25 cellular contexts compared by ENCODE assay signal in the genomic region with DNA sequence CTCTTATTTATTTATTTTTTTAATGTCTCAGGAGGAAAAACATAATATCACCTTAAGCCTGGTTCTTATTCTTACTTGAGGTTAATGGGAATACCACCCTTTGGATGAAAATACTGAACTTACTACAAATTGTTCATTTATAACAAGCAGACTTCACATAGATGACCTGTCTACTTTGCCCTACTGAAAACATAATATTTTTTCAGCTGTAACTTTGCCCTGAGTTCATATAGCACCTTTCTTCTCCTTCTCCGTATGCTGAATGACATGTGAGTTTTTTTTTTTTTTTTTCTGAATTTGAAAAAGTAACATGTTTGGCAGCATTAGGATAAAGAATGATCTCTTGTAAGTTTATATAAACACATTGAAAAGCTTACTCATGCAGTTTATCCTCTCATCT.
DNase-seq lines count a peak whose midpoint lies in the region; ATAC-seq and TF ChIP-seq lines count a peak whose summit lies in the region.
"Had no signal": no experiment of that assay in that cellular context is flagged by ENCODE, and none has a peak within 500 bp of the region (broad histone marks: within the 10 kb centered on the region; RNA-seq: fewer than 3 reads in every experiment).

No MANE protein-coding gene starts in this region.

- no peaks in the 10 kb centered on the region for H3K27me3 ChIP-seq in tibial artery
- H3K27me3 ChIP-seq: BLaER1 treated with 17β-estradiol and CSF1 and Interleukin-3, amounts not matched to agents 10 nM and 100 nM had no signal

- TF ChIP-seq CTCF in HFFc6 (IDR thresholded peaks at IDR 0.05), result no peak
- TF ChIP-seq CTCF in tibial artery (IDR thresholded peaks at IDR 0.05), result no peak

- no peaks in the 10 kb centered on the region for H3K9me3 ChIP-seq in tibial artery
- H3K9me3 ChIP-seq: A549; BLaER1 treated with 17β-estradiol and CSF1 and Interleukin-3, amounts not matched to agents 10 nM and 100 nM; HAP-1 had no signal

- no peak for ATAC-seq in Right ventricle myocardium inferior
- ATAC-seq: A549, Panc1 had no signal

- H3K27ac ChIP-seq in tibial artery, result peak overlapping the region; percentile 38 to 53
- H3K27ac ChIP-seq: A549; BLaER1 treated with 17β-estradiol and CSF1 and Interleukin-3, amounts not matched to agents 10 nM and 100 nM; HL-60; RWPE1 had no signal

- H3K4me3 Mint-ChIP-seq in HFFc6, result peak overlapping the region; percentile 15; the same call in 1 of the 2 replicates
- H3K4me3 Mint-ChIP-seq: CD4-positive, alpha-beta T cell had no signal

- H3K36me3 Mint-ChIP-seq in HFFc6 (ENCODE audit: low read depth), result no peaks in the 10 kb centered on the region

- no peaks in the 10 kb centered on the region for H3K36me3 ChIP-seq in tibial artery
- H3K36me3 ChIP-seq: HAP-1 had no signal

- H3K27ac Mint-ChIP-seq in HFFc6, result peak overlapping the region; percentile 20; the same call in 1 of the 2 replicates
- H3K27ac Mint-ChIP-seq: CD4-positive, alpha-beta T cell had no signal

- intact Hi-C loops in tibial artery (cut with DNase I; ENCODE audit: low total_unique reads), result no loop called here
- intact Hi-C loops in Right ventricle myocardium inferior (cut with DNase I), result loop anchor here (10.0 kb wide), 1 partner anchor 60 kb away; no protein-coding TSS in a partner anchor

- no peak overlapping the region for H3K4me3 ChIP-seq in tibial artery
- H3K4me3 ChIP-seq: A549; BLaER1 treated with 17β-estradiol and CSF1 and Interleukin-3, amounts not matched to agents 10 nM and 100 nM; HAP-1 had no signal

- H3K9me3 Mint-ChIP-seq in HFFc6, result no peaks in the 10 kb centered on the region
- H3K9me3 Mint-ChIP-seq: CD4-positive, alpha-beta T cell had no signal

- DNase-seq in HFFc6 (no peak), brain pericyte (ENCODE audit: low read depth, low spot score) (peak; percentile 65), iris pigment epithelial cell (ENCODE audit: low read depth) (peak; percentile 29), tibial artery (no peak), NCI-H146 treated with DMSO at 0.1 percent for 48 hours (lab: John Stamatoyannopoulos, UW; ENCODE audit: unreplicated experiment) (no peak), Right ventricle myocardium inferior (ENCODE audit: missing footprints) (no peak), NCI-H2029 treated with DMSO at 0.1 percent for 48 hours (lab: John Stamatoyannopoulos, UW) (no peak)
- DNase-seq: AML-193; CD4-positive, alpha-beta T cell; GOT3; NCI-H1048; NCI-H1417; NCI-H1694 treated with DMSO at 0.1 percent for 48 hours; NCI-H2081 treated with DMSO at 0.1 percent for 48 hours; NCI-H2171; NCI-H226; NCI-H510A; NCI-H69; SHP77 treated with DMSO at 0.1 percent for 48 hours had no signal

- no peaks in the 10 kb centered on the region for H3K27me3 Mint-ChIP-seq in HFFc6 (ENCODE audit: insufficient read depth)
- H3K27me3 Mint-ChIP-seq: CD4-positive, alpha-beta T cell had no signal

- peaks cover 34% of the 10 kb centered on the region for H3K4me1 Mint-ChIP-seq in HFFc6 (ENCODE audit: low read depth)

- peaks cover 0 to 33% (median under 1%) of the 10 kb centered on the region in 4 donors for H3K4me1 ChIP-seq in tibial artery
- H3K4me1 ChIP-seq: A549; BLaER1 treated with 17β-estradiol and CSF1 and Interleukin-3, amounts not matched to agents 10 nM and 100 nM had no signal

Comparison
In these comparisons a context has a peak if more than half of its experiments do, and no peak if none do; other contexts are left out.
1. DNase-seq: peak in brain pericyte (single experiment) and iris pigment epithelial cell (single experiment); none in HFFc6 (single experiment), tibial artery (0 of 2), NCI-H146 treated with DMSO at 0.1 percent for 48 hours (single experiment), Right ventricle myocardium inferior (single experiment) and NCI-H2029 treated with DMSO at 0.1 percent for 48 hours (single experiment).